Comparison of ENCODE assay signal across 8 cellular contexts in the genomic region with DNA sequence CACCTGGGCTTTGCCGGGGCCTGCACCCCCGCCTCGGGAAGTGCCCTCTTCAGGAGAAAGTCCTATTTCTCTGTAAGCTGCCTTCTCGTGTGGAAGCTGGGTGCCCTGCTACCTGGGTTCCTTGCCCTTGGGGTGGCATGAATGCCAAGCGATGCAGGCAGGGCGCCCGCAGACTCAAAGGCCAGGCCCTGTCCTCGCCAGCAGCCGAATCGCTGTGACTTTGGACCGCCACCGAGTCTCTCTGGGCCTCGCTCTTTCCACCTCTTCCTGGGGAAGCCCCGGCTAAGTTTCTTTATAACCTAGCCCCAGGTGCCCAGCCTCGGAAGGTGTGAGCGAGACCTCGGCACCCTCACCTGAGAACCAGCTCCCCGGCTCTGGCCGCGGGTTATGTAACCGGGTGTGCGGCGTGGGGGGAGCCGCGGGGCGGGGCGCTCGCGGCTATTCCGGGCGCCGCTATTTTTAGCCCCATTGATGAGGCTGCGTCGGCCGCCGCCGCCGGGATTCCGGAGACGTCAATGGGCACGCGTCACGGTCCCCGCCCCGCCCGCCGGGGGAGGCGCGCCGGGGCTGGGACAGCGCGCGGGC. TPM values are rescaled to one million over a fixed set of nuclear protein-coding genes. Genes with fewer than 3 reads are reported as not detected.
DNase-seq lines count a peak whose midpoint lies in the region; FAIRE-seq and TF ChIP-seq lines count a peak whose summit lies in the region.

No MANE protein-coding gene starts in this region.

- no peaks in the 10 kb centered on the region for H4K20me1 ChIP-seq in GM23248 (ENCODE audit: insufficient read depth)

- peaks cover 26% of the 10 kb centered on the region for H3F3A ChIP-seq in GM23248 (ENCODE audit: insufficient read depth)

- peaks cover 17% of the 10 kb centered on the region for H3K4me1 ChIP-seq in GM23248 (ENCODE audit: insufficient read depth)

- peak overlapping the region; percentile 57 for H3K4me3 ChIP-seq in GM23248

- DNase-seq in D721Med (ENCODE audit: insufficient read length, low spot score), result peak; percentile 82
- peak; percentile 96 for DNase-seq in GM23248
- DNase-seq in NCI-H128 (lab: John Stamatoyannopoulos, UW; ENCODE audit: unreplicated experiment), result peak; percentile 53
- peak; percentile 71 for DNase-seq in activated CD4-positive, CD25-positive, alpha-beta regulatory T cell treated with anti-CD3 and anti-CD28 coated beads, Interleukin-2, amount 50 U/mL, for 16 hours (ENCODE audit: low read depth, low spot score)
- peak in 53 of 61 donors; percentile 27 to 94 (median 69) for DNase-seq in caudate nucleus (lab: John Stamatoyannopoulos, UW)
- DNase-seq in iris pigment epithelial cell (ENCODE audit: low read depth), result peak; percentile 74
- peak; percentile 74 for DNase-seq in stimulated activated CD4-positive, alpha-beta T cell treated with anti-CD3 and anti-CD28 coated beads, Interleukin-12 subunit alpha, Interleukin-12 subunit beta, amount 100 ng/mL, for 4 hours
- no peak for DNase-seq in NCI-H1694 treated with DMSO at 0.1 percent for 48 hours (lab: John Stamatoyannopoulos, UW)

- H3K9me2 ChIP-seq in GM23248 (ENCODE audit: insufficient read depth), result no peaks in the 10 kb centered on the region

- H3K4me2 ChIP-seq in GM23248 (ENCODE audit: unreplicated experiment), result peak overlapping the region; percentile 64

- H2AFZ ChIP-seq in GM23248, result no peak overlapping the region

- WGBS in GM23248 (ENCODE audit: low coverage in 1 of 2, low lambda C conversion rate in 2 of 2, missing lambda C conversion rate in 2 of 2), 2 experiments, result 19 to 24% methylated on average over 29 to 42 of the region's 53 CpGs

- H3K9me3 ChIP-seq in GM23248 (ENCODE audit: low read depth), result no peaks in the 10 kb centered on the region

- H3K36me3 ChIP-seq in GM23248 (ENCODE audit: low read depth), result no peaks in the 10 kb centered on the region

- peaks cover 6% of the 10 kb centered on the region for H3K79me2 ChIP-seq in GM23248 (ENCODE audit: insufficient read depth)

- FAIRE-seq in D721Med (lab: Jason Lieb, UNC), result no peak

- no peak for TF ChIP-seq CTCF in D721Med (IDR thresholded peaks at IDR 0.05; ENCODE audit: insufficient read depth, missing control alignments)

- in situ Hi-C loops in GM23248 (cut with MboI), result no loop called here

- H3K9ac ChIP-seq in GM23248, result peak overlapping the region; percentile 72

- no peaks in the 10 kb centered on the region for H3K27me3 ChIP-seq in GM23248 (replicated peaks; ENCODE audit: insufficient read depth)

- H3K27ac ChIP-seq in GM23248, result peak overlapping the region; percentile 34
- peak overlapping the region; percentile 93 for H3K27ac ChIP-seq in caudate nucleus (ENCODE audit: low read depth, low read length)

RNA-seq across cellular contexts. Expression of a gene that starts 14.6 kb away (rescaled TPM):
- 12.5 and 13.1 TPM in 2 replicates for total RNA-seq in GM23248 (2014; rRNA removed; shearing (Covaris generic))
- polyA plus RNA-seq in GM23248 (2016; fragmentation: Nextera tagmentation; extraction: Ambion mirVana), result 10.2 and 11.1 TPM in 2 replicates

RNA-seq across cellular contexts. Expression of a gene that starts 29.9 kb away (rescaled TPM):
- total RNA-seq in GM23248 (2014; rRNA removed; shearing (Covaris generic)), result 2.2 and 5.9 TPM in 2 replicates
- polyA plus RNA-seq in GM23248 (2016; fragmentation: Nextera tagmentation; extraction: Ambion mirVana), result not detected in 2 replicates

RNA-seq across cellular contexts. Expression of a gene that starts 33.1 kb away (rescaled TPM):
- total RNA-seq in GM23248 (2014; rRNA removed; shearing (Covaris generic)), result 113 and 139 TPM in 2 replicates
- polyA plus RNA-seq in GM23248 (2016; fragmentation: Nextera tagmentation; extraction: Ambion mirVana), result 77.3 and 77.9 TPM in 2 replicates

RNA-seq across cellular contexts. Expression of a gene that starts 42.8 kb away (rescaled TPM):
- total RNA-seq in GM23248 (2014; rRNA removed; shearing (Covaris generic)), result not detected in 2 replicates
- not detected in 2 replicates for polyA plus RNA-seq in GM23248 (2016; fragmentation: Nextera tagmentation; extraction: Ambion mirVana)
